Comparison of ENCODE assay signal across 8 cellular contexts in the genomic region with DNA sequence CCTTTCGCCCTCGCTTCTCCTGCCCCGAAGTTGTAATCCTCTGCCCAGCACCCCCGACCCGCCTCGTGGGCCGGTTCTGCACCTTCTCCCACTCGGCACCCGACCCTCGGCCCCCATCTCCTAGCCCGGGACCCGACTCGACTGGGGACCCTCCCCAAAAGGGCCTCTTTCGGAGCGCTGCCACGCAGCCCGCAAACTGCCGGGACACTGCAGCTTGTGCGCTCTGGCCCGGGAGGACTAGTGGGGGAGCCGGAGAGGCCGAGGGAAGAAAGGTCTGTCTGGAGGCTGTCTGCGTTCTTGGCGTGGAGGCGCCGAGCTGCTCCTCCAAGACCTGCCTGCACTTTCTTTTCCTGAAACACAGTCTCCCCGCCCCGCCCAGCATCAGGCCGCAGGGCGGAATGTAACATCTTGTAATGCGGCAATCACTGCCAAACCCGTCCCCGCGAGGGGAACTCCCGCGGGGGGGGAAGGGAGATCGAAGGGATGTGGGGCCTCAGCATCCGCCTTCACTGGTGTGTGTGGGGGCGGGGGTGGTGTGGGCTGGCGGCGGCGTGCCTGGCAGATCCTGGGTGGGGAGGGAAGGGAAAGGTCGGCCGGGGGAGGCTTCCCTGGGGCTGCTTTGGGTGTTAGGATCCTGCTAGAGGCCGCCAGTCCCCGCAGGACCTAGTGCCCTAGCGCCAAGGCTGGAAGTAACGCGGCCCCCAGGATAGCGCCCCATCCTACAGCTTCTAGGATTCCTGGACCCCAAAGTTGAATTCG. TPM values are rescaled to one million over a fixed set of nuclear protein-coding genes. Genes with fewer than 3 reads are reported as not detected.
DNase-seq lines count a peak whose midpoint lies in the region; ATAC-seq and TF ChIP-seq lines count a peak whose summit lies in the region.

No MANE protein-coding gene starts in this region.

- H2BK120ac ChIP-seq in trophoblast cell (ENCODE audit: insufficient read depth, low read length, poor library complexity), result peak overlapping the region; percentile 99

- no peak for TF ChIP-seq CTCF in AG09309 (IDR thresholded peaks at IDR 0.05; ENCODE audit: control insufficient read depth, insufficient read depth, low read depth, low read length, missing control alignments)
- TF ChIP-seq CTCF in foreskin fibroblast (IDR thresholded peaks at IDR 0.05; ENCODE audit: low read depth, low read length), result no peak

- peak overlapping the region; percentile 96 for H4K8ac ChIP-seq in trophoblast cell (ENCODE audit: low read depth, low read length)

- peak overlapping the region; percentile 96 for H4K91ac ChIP-seq in trophoblast cell (ENCODE audit: low read depth, low read length)

- H2AK5ac ChIP-seq in trophoblast cell (ENCODE audit: low read length), result peak overlapping the region; percentile 89

- peak overlapping the region; percentile 98 for H2BK5ac ChIP-seq in trophoblast cell (ENCODE audit: low read depth, low read length, poor library complexity)

- H3K18ac ChIP-seq in trophoblast cell (ENCODE audit: low read length), result peak overlapping the region; percentile 94

- H3K4me3 ChIP-seq in AG09309 (ENCODE audit: control insufficient read depth, low read depth, low read length), result peak overlapping the region; percentile 81
- H3K4me3 ChIP-seq in foreskin fibroblast (ENCODE audit: low read depth in 1 of 2, low read length in 2 of 2), result peak overlapping the region; percentile 55 to 64
- H3K4me3 ChIP-seq in trophoblast cell (ENCODE audit: low read depth, low read length), result peak overlapping the region; percentile 71

- peak overlapping the region; percentile 98 for H3K14ac ChIP-seq in trophoblast cell (ENCODE audit: low read length)

- peak overlapping the region; percentile 100 for H3K27ac ChIP-seq in trophoblast cell (ENCODE audit: low read depth, low read length)

- peak overlapping the region; percentile 86 for H4K12ac ChIP-seq in trophoblast cell (ENCODE audit: low read depth, low read length)

- H3K4me1 ChIP-seq in trophoblast cell (ENCODE audit: control insufficient read depth in 1 of 2, insufficient read depth in 2 of 2, low read length in 2 of 2), result peaks cover 20 to 30% of the 10 kb centered on the region in 2 experiments

- H3K27me3 ChIP-seq in trophoblast cell (ENCODE audit: insufficient read depth, low read length), result no peaks in the 10 kb centered on the region

- no peak overlapping the region for H3K23ac ChIP-seq in trophoblast cell (ENCODE audit: low read length)

- H3K9ac ChIP-seq in trophoblast cell (ENCODE audit: low read length), result peak overlapping the region; percentile 83

- whole genome bisulfite sequencing in trophoblast cell (ENCODE audit: extremely low coverage, insufficient coverage, insufficient read length), result no CpG with 5 or more reads among the region's 51 CpGs

- H3K79me2 ChIP-seq in trophoblast cell (ENCODE audit: control insufficient read depth, insufficient read depth, low read length, poor library complexity), result peaks cover 27% of the 10 kb centered on the region

- ATAC-seq in GM19438 (IDR thresholded peaks at IDR 0.05; ENCODE audit: low read depth, unreplicated experiment) (peak; percentile 41), HG03280 (IDR thresholded peaks at IDR 0.05; ENCODE audit: unreplicated experiment) (no peak)

- H2BK12ac ChIP-seq in trophoblast cell (ENCODE audit: low read length), result peak overlapping the region; percentile 39

- H3K9me3 ChIP-seq in trophoblast cell (ENCODE audit: insufficient read depth, low read depth, low read length), result no peaks in the 10 kb centered on the region

- H3K4me2 ChIP-seq in trophoblast cell (ENCODE audit: low read length), result peak overlapping the region; percentile 81

- H3K4ac ChIP-seq in trophoblast cell (ENCODE audit: low read depth, low read length), result peak overlapping the region; percentile 91

- peak overlapping the region; percentile 78 for H2AFZ ChIP-seq in trophoblast cell (ENCODE audit: insufficient read depth, low read length, poor library complexity)

- H3K79me1 ChIP-seq in trophoblast cell (ENCODE audit: low read length), result peaks cover 57% of the 10 kb centered on the region

- DNase-seq in AG09309 (ENCODE audit: low read depth), result peak; percentile 79
- DNase-seq in OCI-M1 (lab: John Stamatoyannopoulos, UW), result peak; percentile 76
- DNase-seq in activated T-helper 9 cell treated with anti-CD3 and anti-CD28 coated beads, Interleukin-2, amount 50 U/mL, for 16 hours (ENCODE audit: low read depth), result peak; percentile 64
- DNase-seq in foreskin fibroblast, result peak; percentile 86 to 88
- peak; percentile 81 to 89 for DNase-seq in trophoblast cell
- DNase-seq in cortex of kidney (lab: John Stamatoyannopoulos, UW), result no peak

- H3K36me3 ChIP-seq in trophoblast cell (ENCODE audit: control insufficient read depth in 1 of 2, insufficient read depth in 2 of 2, low read length in 2 of 2), result peaks cover 8 to 9% of the 10 kb centered on the region in 2 experiments

RNA-seq across cellular contexts. Expression of a gene that starts 7.4 kb away (rescaled TPM):
- polyA plus RNA-seq in trophoblast cell (2013), result 25.2 and 26.9 TPM in 2 replicates

RNA-seq across cellular contexts. Expression of a gene that starts 10.0 kb away (rescaled TPM):
- 14.1 and 14.7 TPM in 2 replicates for polyA plus RNA-seq in trophoblast cell (2013)
